Comparison of ENCODE assay signal across 8 cellular contexts in genomic region chr1:20634594-20635084, GRCh38. TPM values are rescaled to one million over a fixed set of nuclear protein-coding genes. Genes with fewer than 3 reads are reported as not detected.
A peak's percentile ranks its signal among the peaks of the same experiment; 100 is the strongest.
DNase-seq lines count a peak whose midpoint lies in the region; ATAC-seq, FAIRE-seq and TF ChIP-seq lines count a peak whose summit lies in the region.

No MANE protein-coding gene starts in this region.

- no peak for TF ChIP-seq POLR2A in endothelial cell of umbilical vein (IDR thresholded peaks at IDR 0.05; ENCODE audit: low read depth, low read length)

- no peaks in the 10 kb centered on the region for H3K79me2 ChIP-seq in endothelial cell of umbilical vein (ENCODE audit: control insufficient read depth, insufficient read depth, low read length)

- H3K4me1 ChIP-seq in endothelial cell of umbilical vein (ENCODE audit: control insufficient read depth, extremely low read depth, insufficient read depth, low read length) (peaks cover 10% of the 10 kb centered on the region), mucosa of stomach (ENCODE audit: control insufficient read depth, insufficient read depth, low read length) (peaks cover 13% of the 10 kb centered on the region)

- POLR2A ChIA-PET in endothelial cell of umbilical vein (lab: Charles Lee), result no interaction called here

- H3K27me3 ChIP-seq in endothelial cell of umbilical vein (ENCODE audit: control insufficient read depth in 2 of 2, insufficient read depth in 2 of 2, low read length in 2 of 2), result no peaks in the 10 kb centered on the region
- H3K27me3 ChIP-seq in mucosa of stomach (ENCODE audit: control insufficient read depth, insufficient read depth, low read length), result peaks cover 4% of the 10 kb centered on the region

- ATAC-seq in GM21528 (IDR thresholded peaks at IDR 0.05; ENCODE audit: low FRiP score, unreplicated experiment), result no peak
- no peak for ATAC-seq in HG02840 (IDR thresholded peaks at IDR 0.05; ENCODE audit: low FRiP score, unreplicated experiment)

- dilution Hi-C loops in endothelial cell of umbilical vein (cut with MboI; ENCODE audit: extremely low pct_ligation_motif_present, low sequenced_read_pairs), result no loop called here

- no peaks in the 10 kb centered on the region for H3K9me3 ChIP-seq in endothelial cell of umbilical vein (replicated peaks; ENCODE audit: control insufficient read depth, insufficient read depth, low read length)
- no peaks in the 10 kb centered on the region for H3K9me3 ChIP-seq in mucosa of stomach (ENCODE audit: control insufficient read depth, low read length)

- peak overlapping the region; percentile 99 for H2AFZ ChIP-seq in endothelial cell of umbilical vein (ENCODE audit: low read depth, low read length)

- H3K9me1 ChIP-seq in endothelial cell of umbilical vein (replicated peaks; ENCODE audit: control insufficient read depth, extremely low read depth, insufficient read depth, low read length), result no peaks in the 10 kb centered on the region

- DNase-seq in DMS 273 treated with DMSO at 0.1 percent for 48 hours (lab: John Stamatoyannopoulos, UW), result peak; percentile 7
- peak; percentile 56 for DNase-seq in LHCN-M2 (ENCODE audit: low read depth)
- DNase-seq in UCSD-AML1 (lab: John Stamatoyannopoulos, UW; ENCODE audit: unreplicated experiment), result peak; percentile 39
- DNase-seq in endothelial cell of umbilical vein (ENCODE audit: low read depth, low spot score), result no peak
- no peak for DNase-seq in inferior parietal cortex (ENCODE audit: extremely low spot score)

- H3K4me3 ChIP-seq in endothelial cell of umbilical vein (replicated peaks in 1 of 3; ENCODE audit: insufficient read depth in 1 of 3, low read depth in 1 of 3, low read length in 3 of 3) (peak overlapping the region; percentile 89 to 95 (median 95)), mucosa of stomach (ENCODE audit: low read length) (peak overlapping the region; percentile 86)

- peaks cover 0 to 12% of the 10 kb centered on the region in 2 experiments for H3K36me3 ChIP-seq in endothelial cell of umbilical vein (ENCODE audit: control insufficient read depth in 2 of 2, extremely low read depth in 1 of 2, insufficient read depth in 2 of 2, low read length in 2 of 2)
- H3K36me3 ChIP-seq in mucosa of stomach (ENCODE audit: control insufficient read depth, insufficient read depth, low read length), result no peaks in the 10 kb centered on the region

- intact Hi-C loops in endothelial cell of umbilical vein (cut with micrococcal nuclease), result loop anchor here (5.0 kb wide), 1 partner anchor 127 kb away; the partner anchor contains the start of gene MUL1

- H3K4me2 ChIP-seq in endothelial cell of umbilical vein (ENCODE audit: insufficient read depth, low read length), result peak overlapping the region; percentile 100

- peak overlapping the region; percentile 73 for H3K9ac ChIP-seq in endothelial cell of umbilical vein (replicated peaks; ENCODE audit: extremely low read depth, insufficient read depth, low read length)
- H3K9ac ChIP-seq in mucosa of stomach (ENCODE audit: low read length), result peak overlapping the region; percentile 89

- no peaks in the 10 kb centered on the region for H4K20me1 ChIP-seq in endothelial cell of umbilical vein (replicated peaks; ENCODE audit: control insufficient read depth, extremely low read depth, insufficient read depth, low read length)

- TF ChIP-seq CTCF in endothelial cell of umbilical vein (IDR thresholded peaks at IDR 0.05; ENCODE audit: extremely low read depth in 1 of 2, insufficient read depth in 1 of 2, low read depth in 1 of 2, low read length in 2 of 2), result no peak

- H3K27ac ChIP-seq in endothelial cell of umbilical vein (ENCODE audit: insufficient read depth, low read depth, low read length), result no peak overlapping the region

- FAIRE-seq in endothelial cell of umbilical vein (lab: Jason Lieb, UNC), result no peak

- CTCF ChIA-PET in endothelial cell of umbilical vein (lab: Charles Lee), result interaction anchor here (1.0 to 7.7 kb wide), 6 partner anchors 17 to 109 kb away, joined by 3 to 173 read pairs (median 6); partner anchors contain the start of gene CDA

- BruUV-seq in endothelial cell of umbilical vein (replicated peaks; lab: Mats Ljungman, UMichigan), result no TSS peak

TF ChIP-seq in endothelial cell of umbilical vein, 7 proteins besides CTCF, POLR2A, EP300 and RAD21:
- TF ChIP-seq POLR2AphosphoS5 (IDR thresholded peaks at IDR 0.05; ENCODE audit: insufficient read depth, low read depth, low read length), result no peak
- no peak for TF ChIP-seq MYC (IDR thresholded peaks at IDR 0.05; ENCODE audit: low read depth, low read length)
- TF ChIP-seq MAX (IDR thresholded peaks at IDR 0.05; ENCODE audit: insufficient read depth, insufficient read length), result no peak
- TF ChIP-seq EZH2 (IDR thresholded peaks at IDR 0.05; ENCODE audit: borderline replicate concordance, low read depth, low read length, severe bottlenecking), result no peak
- no peak for TF ChIP-seq GATA2 (IDR thresholded peaks at IDR 0.05; ENCODE audit: insufficient read depth, insufficient read length, low read depth, low read length)
- TF ChIP-seq JUN (IDR thresholded peaks at IDR 0.05; ENCODE audit: borderline replicate concordance, insufficient read depth, insufficient read length, low read depth), result no peak
- no peak for TF ChIP-seq FOS (IDR thresholded peaks at IDR 0.05; ENCODE audit: borderline replicate concordance, insufficient read depth, low read length)

RNA-seq across cellular contexts. Expression of gene PINK1, which starts 1.4 kb away (rescaled TPM):
- 39.7 and 45.5 TPM in 2 replicates for total RNA-seq in LHCN-M2 (2014; rRNA removed)
- polyA plus RNA-seq in LHCN-M2 (2012), result 75.5 TPM
- total RNA-seq in endothelial cell of umbilical vein, result 25.6 and 27.3 TPM in 2 replicates
- polyA plus RNA-seq in endothelial cell of umbilical vein, result 27.2 and 27.9 TPM in 2 replicates
- polyA plus RNA-seq in endothelial cell of umbilical vein (2011; cell fraction: cytosol; rRNA removed), result 30.6 and 32.3 TPM in 2 replicates
- 14.5 and 17.2 TPM in 2 replicates for polyA plus RNA-seq in endothelial cell of umbilical vein (2011; cell fraction: nucleus; rRNA removed)
- polyA plus RNA-seq in endothelial cell of umbilical vein (2012), result 17.7 and 24.2 TPM in 2 replicates
- 18.2 and 21.8 TPM in 2 replicates for polyA minus RNA-seq in endothelial cell of umbilical vein
- polyA minus RNA-seq in endothelial cell of umbilical vein (2011; cell fraction: cytosol; rRNA and poly(A)+ RNA removed), result 24.2 TPM
- 4.7 and 6.3 TPM in 2 replicates for polyA minus RNA-seq in endothelial cell of umbilical vein (2011; cell fraction: nucleus; rRNA and poly(A)+ RNA removed)

RNA-seq across cellular contexts. Expression of gene DDOST, which starts 26.5 kb away (rescaled TPM):
- 254 and 285 TPM in 2 replicates for total RNA-seq in LHCN-M2 (2014; rRNA removed)
- 204 TPM for polyA plus RNA-seq in LHCN-M2 (2012)
- 293 and 319 TPM in 2 replicates for total RNA-seq in endothelial cell of umbilical vein
- polyA plus RNA-seq in endothelial cell of umbilical vein, result 487 and 533 TPM in 2 replicates
- polyA plus RNA-seq in endothelial cell of umbilical vein (2011; cell fraction: cytosol; rRNA removed), result 474 and 499 TPM in 2 replicates
- polyA plus RNA-seq in endothelial cell of umbilical vein (2011; cell fraction: nucleus; rRNA removed), result 158 and 164 TPM in 2 replicates
- 254 and 276 TPM in 2 replicates for polyA plus RNA-seq in endothelial cell of umbilical vein (2012)
- 459 and 568 TPM in 2 replicates for polyA minus RNA-seq in endothelial cell of umbilical vein
- 32.2 TPM for polyA minus RNA-seq in endothelial cell of umbilical vein (2011; cell fraction: cytosol; rRNA and poly(A)+ RNA removed)
- polyA minus RNA-seq in endothelial cell of umbilical vein (2011; cell fraction: nucleus; rRNA and poly(A)+ RNA removed), result 77.9 and 79.3 TPM in 2 replicates

RNA-seq across cellular contexts. Expression of gene CDA, which starts 45.7 kb away (rescaled TPM):
- not detected in 2 replicates for total RNA-seq in LHCN-M2 (2014; rRNA removed)
- polyA plus RNA-seq in LHCN-M2 (2012), result 1.2 TPM
- total RNA-seq in endothelial cell of umbilical vein, result 0.35 TPM in 1 of 2 replicates, not detected in the other
- 1.2 and 1.9 TPM in 2 replicates for polyA plus RNA-seq in endothelial cell of umbilical vein
- 1.5 and 1.6 TPM in 2 replicates for polyA plus RNA-seq in endothelial cell of umbilical vein (2011; cell fraction: cytosol; rRNA removed)
- polyA plus RNA-seq in endothelial cell of umbilical vein (2011; cell fraction: nucleus; rRNA removed), result 0.22 TPM in 1 of 2 replicates, not detected in the other
- 0.19 TPM in 1 of 2 replicates, not detected in the other for polyA plus RNA-seq in endothelial cell of umbilical vein (2012)
- 0.21 TPM in 1 of 2 replicates, not detected in the other for polyA minus RNA-seq in endothelial cell of umbilical vein
- polyA minus RNA-seq in endothelial cell of umbilical vein (2011; cell fraction: cytosol; rRNA and poly(A)+ RNA removed), result 45.4 TPM
- 0.63 TPM in 2 replicates for polyA minus RNA-seq in endothelial cell of umbilical vein (2011; cell fraction: nucleus; rRNA and poly(A)+ RNA removed)

Comparison
In these comparisons a context has a peak if more than half of its experiments do, and no peak if none do; other contexts are left out.
1. DNase-seq: peak in DMS 273 treated with DMSO at 0.1 percent for 48 hours (single experiment), LHCN-M2 (single experiment) and UCSD-AML1 (single experiment); none in endothelial cell of umbilical vein (single experiment) and inferior parietal cortex (single experiment).